18 cellular contexts compared by ENCODE assay signal in genomic region chr13:37288057-37288720, GRCh38.
DNase-seq lines count a peak whose midpoint lies in the region; ATAC-seq and TF ChIP-seq lines count a peak whose summit lies in the region.
"Had no signal": no experiment of that assay in that cellular context is flagged by ENCODE, and none has a peak within 500 bp of the region (broad histone marks: within the 10 kb centered on the region; RNA-seq: fewer than 3 reads in every experiment).

No MANE protein-coding gene starts in this region.

- H3K27me3 ChIP-seq in SK-N-SH (ENCODE audit: insufficient read depth) (no peaks in the 10 kb centered on the region), fibroblast of lung (ENCODE audit: control insufficient read depth, insufficient read depth, low read length) (no peaks in the 10 kb centered on the region), right cardiac atrium (ENCODE audit: control insufficient read depth, insufficient read depth) (no peaks in the 10 kb centered on the region)

- 19% methylated on average over 6 of the region's 6 CpGs for WGBS in SK-N-SH (ENCODE audit: low lambda C conversion rate)
- WGBS in right cardiac atrium, result 46% methylated on average over 6 of the region's 6 CpGs

- DNase-seq in SK-N-SH, result no peak
- DNase-seq in fibroblast of lung (ENCODE audit: low read depth in 2 of 2), result no peak
- peak in 1 of 3 donors; percentile 14 for DNase-seq in right cardiac atrium
- no peak for DNase-seq in sciatic nerve (ENCODE audit: low spot score)
- DNase-seq in GM20000 (ENCODE audit: low spot score), result no peak
- no peak for DNase-seq in GM19238 (ENCODE audit: insufficient read length, low spot score)
- DNase-seq: 8988T, DMS79 treated with DMSO at 0.1 percent for 48 hours, HCEC 1CT, KG1, NCI-H1105 treated with DMSO at 0.1 percent for 48 hours, NCI-H1694, NCI-H2227 treated with DMSO at 0.1 percent for 48 hours, NCI-H510A treated with DMSO at 0.1 percent for 48 hours, NCI-H774, RPMI8226 had no signal

- H3K9me3 ChIP-seq in SK-N-SH, result no peaks in the 10 kb centered on the region
- no peaks in the 10 kb centered on the region for H3K9me3 ChIP-seq in fibroblast of lung (ENCODE audit: control insufficient read depth, insufficient read depth, low read depth, low read length)
- no peaks in the 10 kb centered on the region for H3K9me3 ChIP-seq in right cardiac atrium (ENCODE audit: control insufficient read depth, low read length)

- no peak for TF ChIP-seq CTCF in SK-N-SH (IDR thresholded peaks at IDR 0.05)
- TF ChIP-seq CTCF in fibroblast of lung (conservative IDR thresholded peaks at IDR 0.05 in 1 of 2, IDR thresholded peaks at IDR 0.05 in 1 of 2; ENCODE audit: low read depth in 1 of 2, low read length in 2 of 2), result no peak
- TF ChIP-seq CTCF in GM20000 (IDR thresholded peaks at IDR 0.05; ENCODE audit: extremely low read depth, missing control alignments), result no peak

- POLR2A ChIA-PET in SK-N-SH (lab: Yijun Ruan, JAX), result no interaction called here

- no peak for TF ChIP-seq EP300 in SK-N-SH (IDR thresholded peaks at IDR 0.05; ENCODE audit: borderline replicate concordance in 1 of 2, low read depth in 1 of 2, low read length in 1 of 2)

- TF ChIP-seq RAD21 in SK-N-SH (IDR thresholded peaks at IDR 0.05; ENCODE audit: low read length), result no peak

- H4K20me1 ChIP-seq in SK-N-SH (ENCODE audit: insufficient read depth) (no peaks in the 10 kb centered on the region), fibroblast of lung (ENCODE audit: control insufficient read depth, extremely low read depth, insufficient read depth, low read length) (no peaks in the 10 kb centered on the region)

- H3K79me2 ChIP-seq in SK-N-SH (ENCODE audit: insufficient read depth), result no peaks in the 10 kb centered on the region
- H3K79me2 ChIP-seq in fibroblast of lung (ENCODE audit: control insufficient read depth, insufficient read depth, low read length), result no peaks in the 10 kb centered on the region

- no peaks in the 10 kb centered on the region for H3F3A ChIP-seq in SK-N-SH (replicated peaks; ENCODE audit: insufficient read depth)

- H3K27ac ChIP-seq in SK-N-SH (ENCODE audit: low read depth in 2 of 2, low read length in 1 of 2) (no peak overlapping the region), fibroblast of lung (ENCODE audit: insufficient read depth, low read length) (no peak overlapping the region), right cardiac atrium (ENCODE audit: low read length) (no peak overlapping the region)

- intact Hi-C loops in right cardiac atrium (cut with DNase I), result no loop called here
- intact Hi-C loops in sciatic nerve (cut with DNase I), result no loop called here

- no peak overlapping the region for H3K4me2 ChIP-seq in SK-N-SH
- H3K4me2 ChIP-seq in fibroblast of lung (ENCODE audit: extremely low read depth, insufficient read depth, low read length), result no peak overlapping the region

- CTCF ChIA-PET in SK-N-SH (lab: Yijun Ruan, JAX), result interaction anchor here (1.3 kb wide), 1 partner anchor 17 kb away, joined by 6 read pairs; no protein-coding TSS in a partner anchor

- H2AFZ ChIP-seq in SK-N-SH (ENCODE audit: low read depth) (peak overlapping the region; percentile 57; the same call in 1 of the 2 replicates), fibroblast of lung (ENCODE audit: low read length) (peak overlapping the region; percentile 46)

- H3K4me3 ChIP-seq in SK-N-SH (ENCODE audit: low read depth in 2 of 2, low read length in 1 of 2), result no peak overlapping the region
- H3K4me3 ChIP-seq in fibroblast of lung (replicated peaks in 1 of 4; ENCODE audit: control extremely low read depth in 1 of 4, insufficient read depth in 1 of 4, low read depth in 3 of 4, low read length in 4 of 4), result no peak overlapping the region
- no peak overlapping the region for H3K4me3 ChIP-seq in right cardiac atrium (ENCODE audit: low read length)

- H3K36me3 ChIP-seq in SK-N-SH (replicated peaks in 1 of 2; ENCODE audit: control insufficient read depth in 1 of 2, insufficient read depth in 2 of 2, low read length in 1 of 2), result no peaks in the 10 kb centered on the region
- H3K36me3 ChIP-seq in fibroblast of lung (ENCODE audit: control insufficient read depth, insufficient read depth, low read length), result no peaks in the 10 kb centered on the region

- no peaks in the 10 kb centered on the region for H3K9me2 ChIP-seq in SK-N-SH

- no peaks in the 10 kb centered on the region for H3K4me1 ChIP-seq in SK-N-SH (ENCODE audit: control insufficient read depth in 1 of 2, insufficient read depth in 2 of 2, low read depth in 1 of 2, low read length in 1 of 2)
- no peaks in the 10 kb centered on the region for H3K4me1 ChIP-seq in fibroblast of lung (ENCODE audit: control insufficient read depth, extremely low read depth, insufficient read depth, low read length)
- H3K4me1 ChIP-seq in right cardiac atrium (ENCODE audit: control insufficient read depth, insufficient read depth, low read length), result no peaks in the 10 kb centered on the region

- H3K9ac ChIP-seq in SK-N-SH (no peak overlapping the region), fibroblast of lung (ENCODE audit: insufficient read depth, low read length) (no peak overlapping the region)

- ATAC-seq in SK-N-SH treated with all-trans-retinoic acid at 6 μM for 48 hours (no peak), right cardiac atrium (peak; percentile 97 to 98), sciatic nerve (peak; percentile 50), HG02759 (IDR thresholded peaks at IDR 0.05; ENCODE audit: unreplicated experiment) (no peak)

TF ChIP-seq in SK-N-SH, 30 proteins besides CTCF, POLR2A, EP300 and RAD21 (continues in another document):
- no peak for TF ChIP-seq FOSL2 (IDR thresholded peaks at IDR 0.05; ENCODE audit: borderline replicate concordance, low read depth)
- TF ChIP-seq NFIC (IDR thresholded peaks at IDR 0.05; ENCODE audit: borderline replicate concordance), result no peak
- TF ChIP-seq MXI1 (IDR thresholded peaks at IDR 0.05; ENCODE audit: low read depth, low read length), result no peak
- no peak for TF ChIP-seq JUND (IDR thresholded peaks at IDR 0.05)
- no peak for TF ChIP-seq USF2 (IDR thresholded peaks at IDR 0.05; ENCODE audit: borderline replicate concordance, low read depth, low read length)
- TF ChIP-seq ELF1 (IDR thresholded peaks at IDR 0.05), result no peak
- TF ChIP-seq POLR2AphosphoS5 (IDR thresholded peaks at IDR 0.05; ENCODE audit: low read depth, low read length), result no peak
- TF ChIP-seq IRF3 (IDR thresholded peaks at IDR 0.05; ENCODE audit: low read depth, low read length), result no peak
- no peak for TF ChIP-seq SIN3A (IDR thresholded peaks at IDR 0.05; ENCODE audit: borderline replicate concordance, low read depth, low read length)
- no peak for TF ChIP-seq FOXM1 (IDR thresholded peaks at IDR 0.05; ENCODE audit: low read depth)
- no peak for TF ChIP-seq MEF2A (IDR thresholded peaks at IDR 0.05; ENCODE audit: borderline replicate concordance, low read depth)
- no peak for TF ChIP-seq RCOR1 (IDR thresholded peaks at IDR 0.05; ENCODE audit: low read length)

TF ChIP-seq in SK-N-SH treated with all-trans-retinoic acid at 6 μM for 48 hours, 23 proteins besides CTCF, POLR2A, EP300 and RAD21 (continues in another document):
- TF ChIP-seq CREB5 (CRISPR knock-in tag; IDR thresholded peaks at IDR 0.05; ENCODE audit: low read depth) (no peak), ARNTL (CRISPR knock-in tag; IDR thresholded peaks at IDR 0.05; ENCODE audit: borderline replicate concordance, low read depth) (no peak), SNAI2 (CRISPR knock-in tag; IDR thresholded peaks at IDR 0.05) (no peak), ESRRG (CRISPR knock-in tag; IDR thresholded peaks at IDR 0.05) (no peak), ZFP3 (CRISPR knock-in tag; IDR thresholded peaks at IDR 0.05) (no peak), TOX (CRISPR knock-in tag; IDR thresholded peaks at IDR 0.05; ENCODE audit: borderline replicate concordance) (no peak), OSR1 (CRISPR knock-in tag; IDR thresholded peaks at IDR 0.05) (no peak), CSRNP3 (CRISPR knock-in tag; IDR thresholded peaks at IDR 0.05) (no peak), PPARA (CRISPR knock-in tag; IDR thresholded peaks at IDR 0.05; ENCODE audit: borderline replicate concordance) (no peak)

Comparison
In these comparisons a context has a peak if more than half of its experiments do, and no peak if none do; other contexts are left out.
1. ATAC-seq: peak in right cardiac atrium (2 of 2) and sciatic nerve (single experiment); none in SK-N-SH treated with all-trans-retinoic acid at 6 μM for 48 hours (single experiment) and HG02759 (single experiment).